In the genomic region with DNA sequence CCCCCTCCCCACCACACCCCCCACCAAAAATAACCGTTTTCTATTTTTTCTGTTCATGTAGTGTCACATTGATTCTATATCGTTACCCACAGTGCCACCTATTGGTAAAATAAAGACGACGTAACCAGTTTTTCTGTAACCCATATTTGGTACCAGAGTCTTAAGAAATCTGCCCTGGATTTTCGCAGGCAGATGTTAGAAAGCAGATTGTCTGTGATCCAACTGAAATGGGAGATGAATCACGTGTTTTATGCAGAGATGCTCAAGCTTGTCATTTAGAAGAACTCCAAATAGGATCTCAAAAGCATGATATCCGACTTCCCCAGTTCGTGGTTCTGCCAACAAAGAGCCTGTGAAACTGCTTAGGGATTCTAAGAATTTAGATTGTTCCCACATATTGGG, we compare ENCODE assay signal across 8 cellular contexts.
DNase-seq lines count a peak whose midpoint lies in the region; ATAC-seq and TF ChIP-seq lines count a peak whose summit lies in the region.

No MANE protein-coding gene starts in this region.

- no peak overlapping the region for H2AFZ ChIP-seq in SU-DHL-6 (ENCODE audit: low read depth, low read length, severe bottlenecking)

- peak overlapping the region; percentile 65 for H3K27ac Mint-ChIP-seq in glutamatergic neuron (ENCODE audit: unreplicated experiment)
- H3K27ac Mint-ChIP-seq in activated CD4-positive, alpha-beta memory T cell treated with anti-CD3 and anti-CD28 coated beads, Interleukin-2, amount 10 ng/mL, durations not matched to agents 7 days and 5 days, result no peak overlapping the region

- no peaks in the 10 kb centered on the region for H3F3A ChIP-seq in SU-DHL-6 (ENCODE audit: insufficient read depth)

- no peaks in the 10 kb centered on the region for H3K9me3 ChIP-seq in SU-DHL-6 (ENCODE audit: insufficient read depth, low read length)

- no peaks in the 10 kb centered on the region for H4K20me1 ChIP-seq in SU-DHL-6 (ENCODE audit: low read depth, low read length)

- no peaks in the 10 kb centered on the region for H3K9me2 ChIP-seq in SU-DHL-6 (replicated peaks; ENCODE audit: insufficient read depth, low read length)

- H3K79me2 ChIP-seq in SU-DHL-6 (ENCODE audit: insufficient read depth, low read length), result no peaks in the 10 kb centered on the region

- no peaks in the 10 kb centered on the region for H3K36me3 ChIP-seq in SU-DHL-6 (ENCODE audit: low read length)

- no peak overlapping the region for H3K4me2 ChIP-seq in SU-DHL-6 (ENCODE audit: low read depth, low read length, poor library complexity, severe bottlenecking)

- POLR2A ChIA-PET in activated CD4-positive, alpha-beta memory T cell treated with anti-CD3 and anti-CD28 coated beads, Interleukin-2, amount 10 ng/mL, durations not matched to agents 7 days and 5 days (lab: Charles Lee), result no interaction called here

- TF ChIP-seq POLR2A in GM18505 (IDR thresholded peaks at IDR 0.05; ENCODE audit: borderline replicate concordance, extremely low read depth, insufficient read depth, insufficient read length), result no peak

- H3K4me3 ChIP-seq in SU-DHL-6 (ENCODE audit: insufficient read depth, low read length, poor library complexity, severe bottlenecking), result no peak overlapping the region

- CTCF ChIA-PET in activated CD4-positive, alpha-beta memory T cell treated with anti-CD3 and anti-CD28 coated beads, Interleukin-2, amount 10 ng/mL, durations not matched to agents 7 days and 5 days (lab: Charles Lee), result interaction anchor here (0.8 to 5.4 kb wide), 5 partner anchors 10 to 682 kb away, joined by 4 to 30 read pairs (median 4); no protein-coding TSS in a partner anchor

- H3K27me3 ChIP-seq in SU-DHL-6 (ENCODE audit: low read length), result no peaks in the 10 kb centered on the region

- H3K27ac ChIP-seq in SU-DHL-6 (ENCODE audit: low read depth, low read length), result no peak overlapping the region

- peaks cover 1% of the 10 kb centered on the region for H3K9me3 Mint-ChIP-seq in glutamatergic neuron (ENCODE audit: unreplicated experiment)
- no peaks in the 10 kb centered on the region for H3K9me3 Mint-ChIP-seq in activated CD4-positive, alpha-beta memory T cell treated with anti-CD3 and anti-CD28 coated beads, Interleukin-2, amount 10 ng/mL, durations not matched to agents 7 days and 5 days

- TF ChIP-seq CTCF in SU-DHL-6 (IDR thresholded peaks at IDR 0.05; ENCODE audit: insufficient read depth, low read length, poor library complexity, severe bottlenecking) (peak; percentile 35), glutamatergic neuron (IDR thresholded peaks at IDR 0.05; ENCODE audit: partially characterized antibody, unreplicated experiment) (peak; percentile 66)

- peak overlapping the region; percentile 17 for H3K4me3 Mint-ChIP-seq in glutamatergic neuron (ENCODE audit: unreplicated experiment)
- no peak overlapping the region for H3K4me3 Mint-ChIP-seq in activated CD4-positive, alpha-beta memory T cell treated with anti-CD3 and anti-CD28 coated beads, Interleukin-2, amount 10 ng/mL, durations not matched to agents 7 days and 5 days

- peak; percentile 4 to 20 for DNase-seq in AML-193 (lab: John Stamatoyannopoulos, UW)
- DNase-seq in HuH-7 (ENCODE audit: low spot score), result peak; percentile 7
- no peak for DNase-seq in glutamatergic neuron
- DNase-seq in putamen (ENCODE audit: low spot score), result peak; percentile 41
- DNase-seq in activated CD4-positive, alpha-beta memory T cell treated with anti-CD3 and anti-CD28 coated beads, Interleukin-2, amount 10 ng/mL, durations not matched to agents 7 days and 5 days, result no peak

- H3K36me3 Mint-ChIP-seq in glutamatergic neuron (ENCODE audit: unreplicated experiment), result peaks cover 7% of the 10 kb centered on the region
- H3K36me3 Mint-ChIP-seq in activated CD4-positive, alpha-beta memory T cell treated with anti-CD3 and anti-CD28 coated beads, Interleukin-2, amount 10 ng/mL, durations not matched to agents 7 days and 5 days (ENCODE audit: low read depth), result no peaks in the 10 kb centered on the region

- ATAC-seq in GM18505 (IDR thresholded peaks at IDR 0.05; ENCODE audit: unreplicated experiment) (peak; percentile 62), GM19467 (IDR thresholded peaks at IDR 0.05; ENCODE audit: unreplicated experiment) (no peak)

- H3K27me3 Mint-ChIP-seq in glutamatergic neuron (ENCODE audit: unreplicated experiment), result no peaks in the 10 kb centered on the region
- peaks cover 13% of the 10 kb centered on the region for H3K27me3 Mint-ChIP-seq in activated CD4-positive, alpha-beta memory T cell treated with anti-CD3 and anti-CD28 coated beads, Interleukin-2, amount 10 ng/mL, durations not matched to agents 7 days and 5 days

- no peak overlapping the region for H3K9ac ChIP-seq in SU-DHL-6 (ENCODE audit: low read length)

- peaks cover 5% of the 10 kb centered on the region for H3K4me1 Mint-ChIP-seq in glutamatergic neuron (ENCODE audit: low read depth, unreplicated experiment)
- H3K4me1 Mint-ChIP-seq in activated CD4-positive, alpha-beta memory T cell treated with anti-CD3 and anti-CD28 coated beads, Interleukin-2, amount 10 ng/mL, durations not matched to agents 7 days and 5 days, result no peaks in the 10 kb centered on the region

Comparison
In these comparisons a context has a peak if more than half of its experiments do, and no peak if none do; other contexts are left out.
1. DNase-seq: peak in AML-193 (2 of 2), HuH-7 (single experiment) and putamen (single experiment); none in glutamatergic neuron (single experiment) and activated CD4-positive, alpha-beta memory T cell treated with anti-CD3 and anti-CD28 coated beads, Interleukin-2, amount 10 ng/mL, durations not matched to agents 7 days and 5 days (single experiment).